In the genomic region with DNA sequence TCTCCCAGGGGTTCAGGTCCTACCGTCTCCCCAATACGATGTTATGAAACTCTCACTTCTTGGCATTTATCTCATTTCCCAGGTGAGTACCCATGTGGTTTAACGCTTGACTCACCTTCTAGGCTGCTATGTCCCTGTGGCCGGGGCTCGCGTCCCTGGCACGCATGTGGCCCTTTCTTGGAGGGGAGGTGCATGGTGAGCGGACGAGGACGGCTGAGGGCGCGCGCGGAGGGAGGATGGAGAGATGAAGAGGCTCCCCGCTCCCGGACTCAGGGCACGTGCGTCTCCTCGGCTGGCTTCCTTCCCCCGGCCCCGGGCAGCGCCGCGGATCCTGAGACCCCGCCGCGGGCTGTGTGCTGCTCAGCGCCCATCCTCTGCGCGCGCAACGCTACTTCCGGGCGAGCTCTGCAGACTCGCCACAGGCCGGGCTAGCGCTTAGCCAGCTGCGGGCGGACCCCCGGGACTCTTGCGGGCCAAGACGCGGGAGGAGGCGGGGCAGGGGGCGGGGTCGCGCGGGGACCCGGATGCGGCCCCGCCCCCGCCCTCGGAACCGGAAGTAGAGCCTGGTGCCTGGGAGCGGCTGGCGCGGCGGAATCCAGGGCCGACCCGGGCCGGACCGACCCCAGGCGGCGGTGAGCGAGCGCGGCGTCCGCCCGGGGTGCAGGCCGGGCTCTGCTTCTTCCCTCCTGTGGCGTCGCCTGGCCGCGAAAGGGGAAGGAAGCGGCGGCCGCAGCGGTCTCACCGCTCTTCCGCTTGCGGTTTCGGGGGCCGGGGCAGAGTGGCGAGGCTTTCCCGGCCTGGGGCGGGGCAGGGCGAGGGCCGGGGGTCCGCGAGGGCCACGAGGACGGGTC, we compare ENCODE assay signal across 8 cellular contexts. TPM values are rescaled to one million over a fixed set of nuclear protein-coding genes. Genes with fewer than 3 reads are reported as not detected.
A peak's percentile ranks its signal among the peaks of the same experiment; 100 is the strongest.
DNase-seq lines count a peak whose midpoint lies in the region; ATAC-seq and TF ChIP-seq lines count a peak whose summit lies in the region.

A gene (plus strand): TSS at position 547 of the 851 bp plus-strand sequence. CDS start 8,769 bp downstream, outside the sequence.

- no peaks in the 10 kb centered on the region for H3K9me3 ChIP-seq in OCI-LY7 (ENCODE audit: low read length)

- peak within 1 kb of the TSS; percentile 84 for H3K4me2 ChIP-seq in OCI-LY7 (ENCODE audit: low read length)

- no peak for TF ChIP-seq CTCF in OCI-LY7 (conservative IDR thresholded peaks at IDR 0.05; ENCODE audit: low read length)
- TF ChIP-seq CTCF in epithelial cell of esophagus (IDR thresholded peaks at IDR 0.05; ENCODE audit: insufficient read depth, low read depth, low read length, missing control alignments): no peak

- no TSS peak for BruUV-seq in OCI-LY7 (replicated peaks; lab: Mats Ljungman, UMichigan)

- no peaks in the 10 kb centered on the region for H3K9me2 ChIP-seq in OCI-LY7 (ENCODE audit: insufficient read depth, low read length)

- peak within 1 kb of the TSS; percentile 66 for H3K4me3 ChIP-seq in OCI-LY7 (ENCODE audit: low read depth, low read length, poor library complexity, severe bottlenecking)
- peak within 1 kb of the TSS; percentile 83 for H3K4me3 ChIP-seq in epithelial cell of esophagus (ENCODE audit: low read length)

- DNase-seq in HuH-7.5 (ENCODE audit: low spot score) (peak; percentile 98), OCI-LY7 (ENCODE audit: low spot score) (peak; percentile 65), epithelial cell of esophagus (ENCODE audit: low read depth) (peak; percentile 81), midbrain (lab: John Stamatoyannopoulos, UW) (peak; percentile 79)
- DNase-seq in activated T-cell treated with anti-CD3 and anti-CD28 coated beads, Interleukin-2, amount 50 U/mL, for 1 hour: peak; percentile 71
- peak; percentile 49 to 55 for DNase-seq in stimulated activated CD8-positive, alpha-beta memory T cell treated with anti-CD3 and anti-CD28 coated beads, Interleukin-15, amount 100 ng/mL, for 48 hours (ENCODE audit: low read depth in 2 of 2)

- H3K4me1 ChIP-seq in OCI-LY7 (ENCODE audit: insufficient read depth, low read length, poor library complexity, severe bottlenecking): peaks cover 14% of the 10 kb centered on the region

- ATAC-seq in GM18511 (IDR thresholded peaks at IDR 0.05; ENCODE audit: unreplicated experiment) (peak; percentile 62), GM18517 (IDR thresholded peaks at IDR 0.05; ENCODE audit: unreplicated experiment) (no peak)

- intact Hi-C loops in OCI-LY7 (cut with micrococcal nuclease; ENCODE audit: unreplicated experiment): no loop called here

- no peak within 1 kb of the TSS for H3K27ac ChIP-seq in OCI-LY7 (ENCODE audit: low read depth, low read length, poor library complexity, severe bottlenecking)

- H4K20me1 ChIP-seq in OCI-LY7 (ENCODE audit: insufficient read depth, low read length): no peaks in the 10 kb centered on the region; the same call in 1 of the 2 replicates

- H3K36me3 ChIP-seq in OCI-LY7 (ENCODE audit: insufficient read depth, low read length): no peaks in the 10 kb centered on the region

- no peak within 1 kb of the TSS for H2AFZ ChIP-seq in OCI-LY7 (ENCODE audit: low read length)

- H3K79me2 ChIP-seq in OCI-LY7 (ENCODE audit: insufficient read depth, low read depth, low read length): no peaks in the 10 kb centered on the region

- CTCF ChIA-PET in OCI-LY7 (lab: Charles Lee; ENCODE audit: unreplicated experiment): no interaction called here

- POLR2A ChIA-PET in OCI-LY7 (lab: Charles Lee): no interaction called here

RNA-seq across cellular contexts. Expression of the gene that starts here (rescaled TPM):
- total RNA-seq in OCI-LY7 (2014; rRNA removed; shearing (Covaris generic)): 1.9 and 5.0 TPM in 2 replicates
- 9.3 and 9.4 TPM in 2 replicates for total RNA-seq in OCI-LY7 (2022)
